Comparison of ENCODE assay signal across 2 cellular contexts in genomic region chr19:50821622-50822021, GRCh38.
TF ChIP-seq lines count a peak whose summit lies in the region.

No MANE protein-coding gene starts in this region.

TF ChIP-seq in GM23338, 12 proteins besides CTCF, POLR2A, EP300 and RAD21:
- no peak for TF ChIP-seq REST (IDR thresholded peaks at IDR 0.05; ENCODE audit: unreplicated experiment)
- TF ChIP-seq ETS1 (IDR thresholded peaks at IDR 0.05) = no peak
- no peak for TF ChIP-seq CREB1 (CRISPR knock-in tag; IDR thresholded peaks at IDR 0.05; ENCODE audit: low read depth)
- TF ChIP-seq ZNF114 (CRISPR knock-in tag; IDR thresholded peaks at IDR 0.05) = no peak
- TF ChIP-seq JUNB (IDR thresholded peaks at IDR 0.05; ENCODE audit: unreplicated experiment) = no peak
- TF ChIP-seq ZNF331 (CRISPR knock-in tag; IDR thresholded peaks at IDR 0.05; ENCODE audit: low read depth) = no peak
- no peak for TF ChIP-seq ZNF462 (CRISPR knock-in tag; IDR thresholded peaks at IDR 0.05)
- TF ChIP-seq EZH2 (IDR thresholded peaks at IDR 0.05; ENCODE audit: low read depth, unreplicated experiment) = no peak
- TF ChIP-seq STAT1 (IDR thresholded peaks at IDR 0.05; ENCODE audit: unreplicated experiment) = no peak
- TF ChIP-seq POLR2AphosphoS5 (IDR thresholded peaks at IDR 0.05; ENCODE audit: low read depth) = no peak
- no peak for TF ChIP-seq EZH2phosphoT487 (IDR thresholded peaks at IDR 0.05; ENCODE audit: unreplicated experiment)
- no peak for TF ChIP-seq NANOG (IDR thresholded peaks at IDR 0.05; ENCODE audit: borderline replicate concordance)

TF ChIP-seq in H1, 55 proteins besides CTCF, POLR2A, EP300 and RAD21:
- no peak for TF ChIP-seq HDAC6 (IDR thresholded peaks at IDR 0.05; ENCODE audit: low read depth, low read length)
- TF ChIP-seq FOSL1 (IDR thresholded peaks at IDR 0.05; ENCODE audit: insufficient read depth, low read depth, low read length) = no peak
- no peak for TF ChIP-seq BACH1 (IDR thresholded peaks at IDR 0.05; ENCODE audit: low read length)
- TF ChIP-seq MAX (IDR thresholded peaks at IDR 0.05) = no peak
- TF ChIP-seq TAF1 (IDR thresholded peaks at IDR 0.05; ENCODE audit: low read depth, low read length) = no peak
- no peak for TF ChIP-seq NRF1 (IDR thresholded peaks at IDR 0.05; ENCODE audit: low read depth, low read length)
- no peak for TF ChIP-seq PHF8 (conservative IDR thresholded peaks at IDR 0.05; ENCODE audit: low read depth, low read length)
- no peak for TF ChIP-seq CHD2 (IDR thresholded peaks at IDR 0.05; ENCODE audit: low read length)
- no peak for TF ChIP-seq EGR1 (IDR thresholded peaks at IDR 0.05; ENCODE audit: borderline replicate concordance, low read depth, low read length)
- TF ChIP-seq SRF (IDR thresholded peaks at IDR 0.05; ENCODE audit: low read depth, low read length) = no peak
- TF ChIP-seq JUN (IDR thresholded peaks at IDR 0.05; ENCODE audit: low read depth, low read length) = no peak
TF ChIP-seq in H1: peak in this region for 0.
